Comparison of ENCODE assay signal across 39 cellular contexts in the genomic region with DNA sequence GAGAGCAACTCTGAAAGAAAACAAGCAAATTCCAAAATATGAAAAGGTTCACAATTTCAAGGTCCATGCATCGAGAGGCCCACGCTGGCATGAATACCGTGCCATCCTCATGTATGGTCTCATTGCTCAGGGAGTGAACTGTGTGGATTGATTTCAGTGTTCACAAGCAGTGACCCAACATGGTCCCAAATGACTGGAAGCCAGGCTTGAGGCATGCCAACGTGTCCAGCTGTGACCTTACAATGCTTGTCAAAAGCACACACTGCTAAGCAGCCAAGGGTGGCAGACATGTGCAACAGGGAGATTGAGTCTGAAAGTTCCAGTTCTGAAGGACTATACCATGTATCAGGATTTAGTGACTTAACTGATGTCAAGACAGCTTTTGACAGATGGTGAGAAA. TPM values are rescaled to one million over a fixed set of nuclear protein-coding genes. Genes with fewer than 3 reads are reported as not detected.
"Had no signal": no experiment of that assay in that cellular context is flagged by ENCODE, and none has a peak within 500 bp of the region (broad histone marks: within the 10 kb centered on the region; RNA-seq: fewer than 3 reads in every experiment).

No MANE protein-coding gene starts in this region.

- H3K27ac Mint-ChIP-seq: activated B cell treated with CpG ODN at 0.5 μM for 24 hours; activated CD4-positive, alpha-beta memory T cell treated with anti-CD3 and anti-CD28 coated beads for 36 hours; activated CD4-positive, alpha-beta T cell treated with anti-CD3 and anti-CD28 coated beads, Interleukin-2, amount 10 ng/mL, durations not matched to agents 24 days and 14 days; activated CD8-positive, alpha-beta T cell treated with anti-CD3 and anti-CD28 coated beads for 36 hours; activated naive CD4-positive, alpha-beta T cell treated with anti-CD3 and anti-CD28 coated beads for 36 hours; activated naive CD4-positive, alpha-beta T cell treated with anti-CD3 and anti-CD28 coated beads, Interleukin-2, amount 50 U/mL, for 72 hours; activated naive CD8-positive, alpha-beta T cell treated with anti-CD3 and anti-CD28 coated beads for 36 hours; activated T-cell treated with anti-CD3 and anti-CD28 coated beads, Interleukin-2, amount 50 U/mL, for 72 hours; activated T-helper 1 cell treated with anti-CD3 and anti-CD28 coated beads, Interleukin-12 subunit alpha, Interleukin-12 subunit beta, Interleukin-2, Interleukin-4 antibody, amounts not matched to agents 30 ng/mL and 10 ng/mL and 1 ng/mL, durations not matched to agents 14 hours and 24 hours and 36 hours; activated T-helper 17 cell treated with anti-CD3 and anti-CD28 coated beads, Interleukin-2, amount 50 U/mL, for 72 hours; T-helper 1 cell treated with Interleukin-12 subunit alpha and Interleukin-12 subunit beta and Interleukin-4 antibody, amounts not matched to agents 30 μg/mL and 1 μg/mL, for 36 hours; T-helper 2 cell treated with Interferon-gamma antibody and Interleukin-4, amounts not matched to agents 5 μg/mL and 100 μg/mL, for 36 hours had no signal

- H3K27me3 Mint-ChIP-seq: activated CD4-positive, alpha-beta T cell treated with anti-CD3 and anti-CD28 coated beads, Interleukin-2, amount 10 ng/mL, durations not matched to agents 24 days and 14 days; activated naive CD8-positive, alpha-beta T cell treated with anti-CD3 and anti-CD28 coated beads for 36 hours had no signal

- H3K36me3 ChIP-seq: adrenal gland, brain microvascular endothelial cell, breast epithelium had no signal

- FAIRE-seq: astrocyte, TTC549 had no signal

- H3K4me1 Mint-ChIP-seq: activated B cell treated with CpG ODN at 0.5 μM for 24 hours; activated CD4-positive, alpha-beta T cell treated with anti-CD3 and anti-CD28 coated beads, Interleukin-2, amount 10 ng/mL, durations not matched to agents 24 days and 14 days; activated naive CD8-positive, alpha-beta T cell treated with anti-CD3 and anti-CD28 coated beads for 36 hours; activated T-helper 17 cell treated with anti-CD3 and anti-CD28 coated beads, Interleukin-2, amount 50 U/mL, for 72 hours had no signal

- DNase-seq: activated B cell treated with CpG ODN at 0.5 μM for 24 hours; activated CD4-positive, alpha-beta memory T cell treated with anti-CD3 and anti-CD28 coated beads for 36 hours; activated CD4-positive, alpha-beta T cell treated with anti-CD3 and anti-CD28 coated beads for 4 hours; activated CD4-positive, alpha-beta T cell treated with anti-CD3 and anti-CD28 coated beads, Interleukin-2, amount 10 ng/mL, durations not matched to agents 24 days and 14 days; activated CD4-positive, alpha-beta T cell treated with anti-CD3 and anti-CD28 coated beads, Interleukin-2, amount 50 U/mL, for 1 hour; activated CD4-positive, alpha-beta T cell treated with anti-CD3 and anti-CD28 coated beads, Interleukin-2, amount 50 U/mL, for 4 hours; activated CD4-positive, CD25-positive, alpha-beta regulatory T cell treated with anti-CD3 and anti-CD28 coated beads, Interleukin-2, amount 50 U/mL, for 72 hours; activated CD8-positive, alpha-beta memory T cell treated with anti-CD3 and anti-CD28 coated beads, Interleukin-2, amount 50 U/mL, for 4 hours; activated CD8-positive, alpha-beta T cell treated with anti-CD3 and anti-CD28 coated beads for 36 hours; activated effector memory CD4-positive, alpha-beta T cell treated with anti-CD3 and anti-CD28 coated beads, Interleukin-2, amount 50 U/mL, for 16 hours; activated gamma-delta T cell treated with Interleukin-2 at 50 U/mL for 16 hours; activated naive CD4-positive, alpha-beta T cell; activated naive CD4-positive, alpha-beta T cell treated with anti-CD3 and anti-CD28 coated beads for 36 hours; activated naive CD4-positive, alpha-beta T cell treated with anti-CD3 and anti-CD28 coated beads, Interleukin-2, amount 50 U/mL, for 16 hours; activated naive CD8-positive, alpha-beta T cell treated with anti-CD3 and anti-CD28 coated beads for 36 hours; activated T-cell treated with anti-CD3 and anti-CD28 coated beads for 4 hours; activated T-cell treated with anti-CD3 and anti-CD28 coated beads, Interleukin-2, amount 50 U/mL, for 1 hour; activated T-cell treated with anti-CD3 and anti-CD28 coated beads, Interleukin-2, amount 50 U/mL, for 4 hours; activated T-cell treated with anti-CD3 and anti-CD28 coated beads, Interleukin-2, amount 50 U/mL, for 72 hours; adrenal gland; amniotic stem cell; aorta; body of pancreas; brain microvascular endothelial cell; central memory CD4-positive, alpha-beta T cell; T-helper 1 cell; T-helper 2 cell; T-helper 9 cell had no signal

- H3K27ac ChIP-seq: adrenal gland, body of pancreas, brain microvascular endothelial cell, breast epithelium, VCaP had no signal

- H3K27me3 ChIP-seq: body of pancreas, brain microvascular endothelial cell, breast epithelium had no signal

- H3K4me3 ChIP-seq: adrenal gland, body of pancreas, breast epithelium had no signal

- H3K9me3 ChIP-seq: adrenal gland had no signal

- H3K9me3 Mint-ChIP-seq: activated T-helper 17 cell treated with anti-CD3 and anti-CD28 coated beads, Interleukin-2, amount 50 U/mL, for 72 hours had no signal

- H3K36me3 Mint-ChIP-seq: activated CD4-positive, alpha-beta memory T cell treated with anti-CD3 and anti-CD28 coated beads for 36 hours; activated naive CD8-positive, alpha-beta T cell treated with anti-CD3 and anti-CD28 coated beads for 36 hours had no signal

- H3K4me3 Mint-ChIP-seq: activated B cell treated with CpG ODN at 0.5 μM for 24 hours; activated CD4-positive, alpha-beta memory T cell treated with anti-CD3 and anti-CD28 coated beads for 36 hours; activated CD4-positive, alpha-beta T cell treated with anti-CD3 and anti-CD28 coated beads, Interleukin-2, amount 10 ng/mL, durations not matched to agents 24 days and 14 days; activated CD8-positive, alpha-beta T cell treated with anti-CD3 and anti-CD28 coated beads for 36 hours; activated naive CD4-positive, alpha-beta T cell treated with anti-CD3 and anti-CD28 coated beads for 36 hours; activated naive CD8-positive, alpha-beta T cell treated with anti-CD3 and anti-CD28 coated beads for 36 hours; activated T-cell treated with anti-CD3 and anti-CD28 coated beads, Interleukin-2, amount 50 U/mL, for 4 hours; activated T-cell treated with anti-CD3 and anti-CD28 coated beads, Interleukin-2, amount 50 U/mL, for 72 hours; activated T-helper 1 cell treated with anti-CD3 and anti-CD28 coated beads, Interleukin-12 subunit alpha, Interleukin-12 subunit beta, Interleukin-2, Interleukin-4 antibody, amounts not matched to agents 30 ng/mL and 10 ng/mL and 1 ng/mL, durations not matched to agents 14 hours and 24 hours and 36 hours; activated T-helper 17 cell treated with anti-CD3 and anti-CD28 coated beads, Interleukin-2, amount 50 U/mL, for 72 hours; T-helper 1 cell treated with Interleukin-12 subunit alpha and Interleukin-12 subunit beta and Interleukin-4 antibody, amounts not matched to agents 30 μg/mL and 1 μg/mL, for 36 hours; T-helper 2 cell treated with Interferon-gamma antibody and Interleukin-4, amounts not matched to agents 5 μg/mL and 100 μg/mL, for 36 hours had no signal

- H3K4me1 ChIP-seq: adrenal gland, body of pancreas, breast epithelium had no signal

RNA-seq across cellular contexts. Expression of a gene that starts 58.7 kb away (rescaled TPM):
- total RNA-seq: activated B cell treated with CpG ODN at 0.5 μM for 24 hours; activated CD4-positive, alpha-beta memory T cell treated with anti-CD3 and anti-CD28 coated beads for 36 hours; activated CD4-positive, alpha-beta T cell treated with anti-CD3 and anti-CD28 coated beads, Interleukin-2, amount 10 ng/mL, durations not matched to agents 24 days and 14 days; activated CD8-positive, alpha-beta memory T cell treated with anti-CD3 and anti-CD28 coated beads for 36 hours; activated CD8-positive, alpha-beta T cell treated with anti-CD3 and anti-CD28 coated beads for 36 hours; activated naive CD4-positive, alpha-beta T cell treated with anti-CD3 and anti-CD28 coated beads for 36 hours; activated naive CD4-positive, alpha-beta T cell treated with anti-CD3 and anti-CD28 coated beads, Interleukin-2, amount 50 U/mL, for 72 hours; activated naive CD8-positive, alpha-beta T cell treated with anti-CD3 and anti-CD28 coated beads for 36 hours; activated T-cell treated with anti-CD3 and anti-CD28 coated beads, Interleukin-2, amount 50 U/mL, for 4 hours; activated T-cell treated with anti-CD3 and anti-CD28 coated beads, Interleukin-2, amount 50 U/mL, for 72 hours; activated T-helper 1 cell treated with anti-CD3 and anti-CD28 coated beads, Interleukin-12 subunit alpha, Interleukin-12 subunit beta, Interleukin-2, Interleukin-4 antibody, amounts not matched to agents 30 ng/mL and 10 ng/mL and 1 ng/mL, durations not matched to agents 14 hours and 24 hours and 36 hours; activated T-helper 17 cell treated with anti-CD3 and anti-CD28 coated beads, Interleukin-2, amount 50 U/mL, for 72 hours; adrenal gland; aorta; astrocyte; body of pancreas; breast epithelium; cardiac septum had no signal
- polyA plus RNA-seq: adrenal gland, aorta had no signal
